Comparison of ENCODE assay signal across 8 cellular contexts in the genomic region with DNA sequence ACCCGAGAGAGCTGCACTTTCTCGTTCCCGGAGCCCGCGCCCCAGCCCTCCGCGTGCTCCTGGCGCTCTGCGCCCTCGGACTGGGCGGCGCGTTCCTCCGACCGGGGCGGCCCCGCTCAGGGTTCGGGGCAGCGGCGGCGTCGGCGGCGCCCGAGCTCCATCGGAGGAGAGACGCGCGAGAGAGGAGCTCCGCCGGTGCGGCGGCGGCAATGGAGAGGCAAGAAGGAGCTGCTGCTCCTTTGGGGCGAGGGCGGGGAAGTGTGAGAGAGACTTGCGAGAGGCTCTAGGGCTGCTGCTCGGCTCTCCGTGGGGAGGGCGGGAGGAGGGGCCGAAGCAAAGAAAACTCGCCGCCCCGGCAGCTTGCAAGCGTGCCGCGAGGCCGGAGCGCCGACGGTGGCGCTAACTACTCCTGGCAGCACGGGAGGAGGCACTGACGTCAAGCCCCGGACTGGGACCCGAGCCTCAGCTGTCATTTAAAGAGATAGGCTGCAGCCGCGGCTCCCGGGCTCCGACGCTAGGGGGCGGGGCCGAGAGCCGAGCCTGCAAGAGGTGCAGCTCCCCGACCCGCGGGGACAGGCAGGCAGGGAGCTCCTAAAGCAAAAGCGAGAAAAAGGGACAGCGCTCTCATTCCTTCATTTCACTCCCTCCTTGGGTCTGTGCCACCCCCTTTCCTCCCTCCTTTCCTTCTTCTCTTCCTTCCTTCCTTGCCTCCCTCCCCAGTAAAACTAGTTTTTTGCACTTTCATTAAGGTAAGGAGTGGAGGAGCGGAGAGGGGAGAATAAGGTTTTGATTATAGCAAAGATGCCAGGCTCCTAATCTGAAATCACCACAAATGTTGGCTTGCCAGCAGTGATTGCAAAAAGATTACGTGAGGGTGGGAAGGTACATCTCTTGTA. TPM values are rescaled to one million over a fixed set of nuclear protein-coding genes. Genes with fewer than 3 reads are reported as not detected.
DNase-seq lines count a peak whose midpoint lies in the region; ATAC-seq and TF ChIP-seq lines count a peak whose summit lies in the region.

A gene (minus strand): TSS at position 262 of the 896 bp plus-strand sequence.

- peaks cover 12% of the 10 kb centered on the region for H3K27me3 ChIP-seq in CD8-positive, alpha-beta T cell (ENCODE audit: insufficient read depth, low read length)

- H3K4me1 ChIP-seq in CD8-positive, alpha-beta T cell (ENCODE audit: insufficient read depth, low read length), result peaks cover 8% of the 10 kb centered on the region

- peak in 5 of 7 experiments; percentile 4 to 40 (median 20) for DNase-seq in CD8-positive, alpha-beta T cell
- DNase-seq in NCI-H748 treated with DMSO at 0.1 percent for 48 hours (lab: John Stamatoyannopoulos, UW) (peak; percentile 34), fibroblast of pulmonary artery (ENCODE audit: low read depth) (peak; percentile 92), naive B cell (peak; percentile 34)
- DNase-seq in activated T-cell treated with anti-CD3 and anti-CD28 coated beads, Interleukin-2, amount 50 U/mL, for 4 hours, result peak; percentile 12
- peak; percentile 74 to 76 for DNase-seq in stimulated activated naive CD8-positive, alpha-beta T cell treated with anti-CD3 and anti-CD28 coated beads, Interleukin-15, amount 100 ng/mL, for 72 hours

- CTCF ChIA-PET in CD8-positive, alpha-beta T cell (lab: Charles Lee), result interaction anchor here (0.7 kb wide), 1 partner anchor 131 kb away, joined by 3 read pairs; no protein-coding TSS in a partner anchor

- TF ChIP-seq CTCF in CD8-positive, alpha-beta T cell (IDR thresholded peaks at IDR 0.05), result peak; percentile 22
- peak; percentile 56 for TF ChIP-seq CTCF in fibroblast of pulmonary artery (IDR thresholded peaks at IDR 0.05; ENCODE audit: low read length, missing control alignments)

- no peaks in the 10 kb centered on the region for H3K36me3 ChIP-seq in CD8-positive, alpha-beta T cell (ENCODE audit: insufficient read depth, low read length)

- intact Hi-C loops in CD8-positive, alpha-beta T cell (cut with DNase I, micrococcal nuclease), result no loop called here

- no peaks in the 10 kb centered on the region for H3K9me3 Mint-ChIP-seq in CD8-positive, alpha-beta T cell
- no peaks in the 10 kb centered on the region for H3K9me3 Mint-ChIP-seq in activated T-cell treated with anti-CD3 and anti-CD28 coated beads, Interleukin-2, amount 50 U/mL, for 4 hours
- H3K9me3 Mint-ChIP-seq in naive B cell, result peaks cover 0 to 4% (median 0%) of the 10 kb centered on the region in 7 donors
- H3K9me3 Mint-ChIP-seq in stimulated activated naive CD8-positive, alpha-beta T cell treated with anti-CD3 and anti-CD28 coated beads, Interleukin-15, amount 100 ng/mL, for 72 hours, result no peaks in the 10 kb centered on the region

- no peaks in the 10 kb centered on the region for H3K9me3 ChIP-seq in CD8-positive, alpha-beta T cell (ENCODE audit: low read length)

- H3K4me3 Mint-ChIP-seq in CD8-positive, alpha-beta T cell, result peak within 1 kb of the TSS; percentile 61
- H3K4me3 Mint-ChIP-seq in activated T-cell treated with anti-CD3 and anti-CD28 coated beads, Interleukin-2, amount 50 U/mL, for 4 hours, result peak within 1 kb of the TSS; percentile 58
- H3K4me3 Mint-ChIP-seq in naive B cell, result peak within 1 kb of the TSS; percentile 65 to 90 (median 86)
- H3K4me3 Mint-ChIP-seq in stimulated activated naive CD8-positive, alpha-beta T cell treated with anti-CD3 and anti-CD28 coated beads, Interleukin-15, amount 100 ng/mL, for 72 hours, result peak within 1 kb of the TSS; percentile 72 to 73

- peaks cover 11% of the 10 kb centered on the region for H3K4me1 Mint-ChIP-seq in CD8-positive, alpha-beta T cell (ENCODE audit: low read depth)
- H3K4me1 Mint-ChIP-seq in activated T-cell treated with anti-CD3 and anti-CD28 coated beads, Interleukin-2, amount 50 U/mL, for 4 hours (ENCODE audit: low read depth), result peaks cover 11% of the 10 kb centered on the region
- peaks cover 9 to 24% (median 15%) of the 10 kb centered on the region in 3 donors for H3K4me1 Mint-ChIP-seq in naive B cell
- H3K4me1 Mint-ChIP-seq in stimulated activated naive CD8-positive, alpha-beta T cell treated with anti-CD3 and anti-CD28 coated beads, Interleukin-15, amount 100 ng/mL, for 72 hours, result peaks cover 18% of the 10 kb centered on the region

- no peaks in the 10 kb centered on the region for H3K36me3 Mint-ChIP-seq in CD8-positive, alpha-beta T cell
- no peaks in the 10 kb centered on the region for H3K36me3 Mint-ChIP-seq in activated T-cell treated with anti-CD3 and anti-CD28 coated beads, Interleukin-2, amount 50 U/mL, for 4 hours (ENCODE audit: insufficient read depth)
- peaks cover 0 to 7% of the 10 kb centered on the region in 2 donors for H3K36me3 Mint-ChIP-seq in naive B cell

- no peak within 1 kb of the TSS for H3K27ac ChIP-seq in CD8-positive, alpha-beta T cell (ENCODE audit: low read depth, low read length)

- H3K4me3 ChIP-seq in CD8-positive, alpha-beta T cell (ENCODE audit: low read depth, low read length), result peak within 1 kb of the TSS; percentile 33
- peak within 1 kb of the TSS; percentile 61 for H3K4me3 ChIP-seq in fibroblast of pulmonary artery (replicated peaks; ENCODE audit: low read depth, low read length)

- POLR2A ChIA-PET in CD8-positive, alpha-beta T cell (lab: Charles Lee), result no interaction called here

- H3K27ac Mint-ChIP-seq in CD8-positive, alpha-beta T cell, result no peak within 1 kb of the TSS
- peak within 1 kb of the TSS in 1 of 6 donors; percentile 81 for H3K27ac Mint-ChIP-seq in naive B cell
- H3K27ac Mint-ChIP-seq in stimulated activated naive CD8-positive, alpha-beta T cell treated with anti-CD3 and anti-CD28 coated beads, Interleukin-15, amount 100 ng/mL, for 72 hours, result no peak within 1 kb of the TSS

- H3K27me3 Mint-ChIP-seq in CD8-positive, alpha-beta T cell (ENCODE audit: low read depth), result peaks cover 42% of the 10 kb centered on the region
- H3K27me3 Mint-ChIP-seq in activated T-cell treated with anti-CD3 and anti-CD28 coated beads, Interleukin-2, amount 50 U/mL, for 4 hours (ENCODE audit: low read depth), result peaks cover 48% of the 10 kb centered on the region
- H3K27me3 Mint-ChIP-seq in naive B cell, result peaks cover 42 to 59% (median 45%) of the 10 kb centered on the region in 3 donors
- H3K27me3 Mint-ChIP-seq in stimulated activated naive CD8-positive, alpha-beta T cell treated with anti-CD3 and anti-CD28 coated beads, Interleukin-15, amount 100 ng/mL, for 72 hours, result peaks cover 61% of the 10 kb centered on the region

- peak; percentile 59 for ATAC-seq in CD8-positive, alpha-beta T cell
- peak; percentile 96 for ATAC-seq in GM19452 (IDR thresholded peaks at IDR 0.05; ENCODE audit: unreplicated experiment)
- ATAC-seq in HG03521 (IDR thresholded peaks at IDR 0.05; ENCODE audit: unreplicated experiment), result peak; percentile 98
- peak; percentile 86 to 87 for ATAC-seq in activated T-cell treated with anti-CD3 and anti-CD28 coated beads, Interleukin-2, amount 50 U/mL, for 4 hours
- ATAC-seq in naive B cell (ENCODE audit: low read depth in 2 of 2), result peak; percentile 78 to 81
- peak; percentile 91 for ATAC-seq in stimulated activated naive CD8-positive, alpha-beta T cell treated with anti-CD3 and anti-CD28 coated beads, Interleukin-15, amount 100 ng/mL, for 72 hours

RNA-seq across cellular contexts. Expression of the gene that starts here (rescaled TPM):
- not detected for total RNA-seq in CD8-positive, alpha-beta T cell
- not detected for total RNA-seq in activated T-cell treated with anti-CD3 and anti-CD28 coated beads, Interleukin-2, amount 50 U/mL, for 4 hours
- under 1 TPM in 1 of 6 donors, not detected in 5; 0.16 TPM for polyA plus RNA-seq in naive B cell (ENCODE audit: low read depth in 6 of 6)

Comparison
In these comparisons a context has a peak if more than half of its experiments do, and no peak if none do; other contexts are left out.
1. Peak in DNase-seq, ATAC-seq and H3K4me3 ChIP-seq in CD8-positive, alpha-beta T cell; RNA of the gene not detected or under 1 TPM.
2. Peak in DNase-seq and ATAC-seq in activated T-cell treated with anti-CD3 and anti-CD28 coated beads, Interleukin-2, amount 50 U/mL, for 4 hours; RNA of the gene not detected or under 1 TPM.
3. Peak in DNase-seq and ATAC-seq in naive B cell; RNA of the gene not detected or under 1 TPM.
4. DNase-seq: peak in every context shown above with its lines; median percentile 92 in fibroblast of pulmonary artery; 75 in stimulated activated naive CD8-positive, alpha-beta T cell treated with anti-CD3 and anti-CD28 coated beads, Interleukin-15, amount 100 ng/mL, for 72 hours; 34 in NCI-H748 treated with DMSO at 0.1 percent for 48 hours; 34 in naive B cell; 20 in CD8-positive, alpha-beta T cell; 12 in activated T-cell treated with anti-CD3 and anti-CD28 coated beads, Interleukin-2, amount 50 U/mL, for 4 hours.